1 cellular context compared by ENCODE assay signal in the genomic region with DNA sequence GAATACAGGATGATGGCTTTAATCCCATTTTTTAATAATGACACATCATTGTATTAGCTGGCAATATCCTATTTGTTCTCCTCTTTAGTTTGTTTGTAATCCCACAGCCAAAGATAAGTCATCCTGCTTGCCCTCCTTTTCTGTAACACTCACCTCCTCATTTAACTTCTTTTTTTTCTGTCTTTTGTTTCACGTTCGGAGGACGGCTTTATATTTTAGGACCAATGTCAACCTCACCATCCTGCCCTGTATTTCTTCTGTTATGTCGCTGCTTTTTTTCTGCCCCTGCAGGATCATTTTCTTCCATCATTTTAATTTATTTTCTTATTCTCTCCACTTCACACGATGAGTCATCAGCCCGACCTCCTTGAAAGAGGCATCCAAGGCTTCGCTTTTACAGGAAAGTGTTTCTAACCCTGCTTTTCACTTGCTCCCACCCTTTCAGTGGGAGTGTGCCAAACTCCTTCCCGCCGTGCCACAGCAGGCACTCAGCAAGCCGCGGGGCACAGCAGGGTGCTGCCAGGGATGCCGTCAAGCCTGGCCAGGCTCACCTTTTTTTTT.
TF ChIP-seq lines count a peak whose summit lies in the region.

No MANE protein-coding gene starts in this region.

TF ChIP-seq in HEK293, 187 proteins besides CTCF, POLR2A, EP300 and RAD21 (continued from another document and continues in another):
- TF ChIP-seq, protein P1, sequence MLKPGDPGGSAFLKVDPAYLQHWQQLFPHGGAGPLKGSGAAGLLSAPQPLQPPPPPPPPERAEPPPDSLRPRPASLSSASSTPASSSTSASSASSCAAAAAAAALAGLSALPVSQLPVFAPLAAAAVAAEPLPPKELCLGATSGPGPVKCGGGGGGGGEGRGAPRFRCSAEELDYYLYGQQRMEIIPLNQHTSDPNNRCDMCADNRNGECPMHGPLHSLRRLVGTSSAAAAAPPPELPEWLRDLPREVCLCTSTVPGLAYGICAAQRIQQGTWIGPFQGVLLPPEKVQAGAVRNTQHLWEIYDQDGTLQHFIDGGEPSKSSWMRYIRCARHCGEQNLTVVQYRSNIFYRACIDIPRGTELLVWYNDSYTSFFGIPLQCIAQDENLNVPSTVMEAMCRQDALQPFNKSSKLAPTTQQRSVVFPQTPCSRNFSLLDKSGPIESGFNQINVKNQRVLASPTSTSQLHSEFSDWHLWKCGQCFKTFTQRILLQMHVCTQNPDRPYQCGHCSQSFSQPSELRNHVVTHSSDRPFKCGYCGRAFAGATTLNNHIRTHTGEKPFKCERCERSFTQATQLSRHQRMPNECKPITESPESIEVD (tag by site-specific recombination; IDR thresholded peaks at IDR 0.05), result peak; percentile 82
- TF ChIP-seq, protein P2, sequence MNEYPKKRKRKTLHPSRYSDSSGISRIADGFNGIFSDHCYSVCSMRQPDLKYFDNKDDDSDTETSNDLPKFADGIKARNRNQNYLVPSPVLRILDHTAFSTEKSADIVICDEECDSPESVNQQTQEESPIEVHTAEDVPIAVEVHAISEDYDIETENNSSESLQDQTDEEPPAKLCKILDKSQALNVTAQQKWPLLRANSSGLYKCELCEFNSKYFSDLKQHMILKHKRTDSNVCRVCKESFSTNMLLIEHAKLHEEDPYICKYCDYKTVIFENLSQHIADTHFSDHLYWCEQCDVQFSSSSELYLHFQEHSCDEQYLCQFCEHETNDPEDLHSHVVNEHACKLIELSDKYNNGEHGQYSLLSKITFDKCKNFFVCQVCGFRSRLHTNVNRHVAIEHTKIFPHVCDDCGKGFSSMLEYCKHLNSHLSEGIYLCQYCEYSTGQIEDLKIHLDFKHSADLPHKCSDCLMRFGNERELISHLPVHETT (tag by site-specific recombination; IDR thresholded peaks at IDR 0.05), result 0 out of 2 replicates have a peak, but pooled peaks have one; percentile 52
- TF ChIP-seq, protein P3, sequence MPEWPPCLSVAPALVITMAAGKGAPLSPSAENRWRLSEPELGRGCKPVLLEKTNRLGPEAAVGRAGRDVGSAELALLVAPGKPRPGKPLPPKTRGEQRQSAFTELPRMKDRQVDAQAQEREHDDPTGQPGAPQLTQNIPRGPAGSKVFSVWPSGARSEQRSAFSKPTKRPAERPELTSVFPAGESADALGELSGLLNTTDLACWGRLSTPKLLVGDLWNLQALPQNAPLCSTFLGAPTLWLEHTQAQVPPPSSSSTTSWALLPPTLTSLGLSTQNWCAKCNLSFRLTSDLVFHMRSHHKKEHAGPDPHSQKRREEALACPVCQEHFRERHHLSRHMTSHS (tag by site-specific recombination; IDR thresholded peaks at IDR 0.05), result no peak
- no peak for TF ChIP-seq ZNF610 (tag by site-specific recombination; IDR thresholded peaks at IDR 0.05; ENCODE audit: borderline replicate concordance)
- no peak for TF ChIP-seq ZNF670 (tag by site-specific recombination; IDR thresholded peaks at IDR 0.05; ENCODE audit: low read depth)
- TF ChIP-seq, protein P4, sequence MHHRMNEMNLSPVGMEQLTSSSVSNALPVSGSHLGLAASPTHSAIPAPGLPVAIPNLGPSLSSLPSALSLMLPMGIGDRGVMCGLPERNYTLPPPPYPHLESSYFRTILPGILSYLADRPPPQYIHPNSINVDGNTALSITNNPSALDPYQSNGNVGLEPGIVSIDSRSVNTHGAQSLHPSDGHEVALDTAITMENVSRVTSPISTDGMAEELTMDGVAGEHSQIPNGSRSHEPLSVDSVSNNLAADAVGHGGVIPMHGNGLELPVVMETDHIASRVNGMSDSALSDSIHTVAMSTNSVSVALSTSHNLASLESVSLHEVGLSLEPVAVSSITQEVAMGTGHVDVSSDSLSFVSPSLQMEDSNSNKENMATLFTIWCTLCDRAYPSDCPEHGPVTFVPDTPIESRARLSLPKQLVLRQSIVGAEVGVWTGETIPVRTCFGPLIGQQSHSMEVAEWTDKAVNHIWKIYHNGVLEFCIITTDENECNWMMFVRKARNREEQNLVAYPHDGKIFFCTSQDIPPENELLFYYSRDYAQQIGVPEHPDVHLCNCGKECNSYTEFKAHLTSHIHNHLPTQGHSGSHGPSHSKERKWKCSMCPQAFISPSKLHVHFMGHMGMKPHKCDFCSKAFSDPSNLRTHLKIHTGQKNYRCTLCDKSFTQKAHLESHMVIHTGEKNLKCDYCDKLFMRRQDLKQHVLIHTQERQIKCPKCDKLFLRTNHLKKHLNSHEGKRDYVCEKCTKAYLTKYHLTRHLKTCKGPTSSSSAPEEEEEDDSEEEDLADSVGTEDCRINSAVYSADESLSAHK (tag by site-specific recombination; IDR thresholded peaks at IDR 0.05), result peak; percentile 39; the same call in 1 of the 2 replicates
- no peak for TF ChIP-seq ZNF791 (tag by site-specific recombination; IDR thresholded peaks at IDR 0.05)
- no peak for TF ChIP-seq TCF7L2 (IDR thresholded peaks at IDR 0.05; ENCODE audit: borderline replicate concordance, low read depth, low read length)
- no peak for TF ChIP-seq ZNF121 (tag by site-specific recombination; IDR thresholded peaks at IDR 0.05)
- no peak for TF ChIP-seq KLF7 (tag by site-specific recombination; IDR thresholded peaks at IDR 0.05; ENCODE audit: borderline replicate concordance)
- 0 out of 2 replicates have a peak, but pooled peaks have one; percentile 76 for TF ChIP-seq ZNF600 (tag by site-specific recombination; IDR thresholded peaks at IDR 0.05)
- TF ChIP-seq ZNF664 (tag by site-specific recombination; IDR thresholded peaks at IDR 0.05), result peak; percentile 87
- TF ChIP-seq PRDM1 (tag by site-specific recombination; IDR thresholded peaks at IDR 0.05), result peak; percentile 98
- TF ChIP-seq KLF9 (tag by site-specific recombination; IDR thresholded peaks at IDR 0.05; ENCODE audit: low read depth), result peak; percentile 24; the same call in 1 of the 2 replicates
- peak; percentile 82 for TF ChIP-seq ZNF341 (tag by site-specific recombination; IDR thresholded peaks at IDR 0.05; ENCODE audit: low read depth)
- peak; percentile 79 for TF ChIP-seq ZFHX2 (tag by site-specific recombination; conservative IDR thresholded peaks at IDR 0.05)
- no peak for TF ChIP-seq HOXA7 (CRISPR knock-in tag; IDR thresholded peaks at IDR 0.05; ENCODE audit: borderline replicate concordance)
- TF ChIP-seq ZNF585B (tag by site-specific recombination; IDR thresholded peaks at IDR 0.05), result no peak
- TF ChIP-seq, protein P5, sequence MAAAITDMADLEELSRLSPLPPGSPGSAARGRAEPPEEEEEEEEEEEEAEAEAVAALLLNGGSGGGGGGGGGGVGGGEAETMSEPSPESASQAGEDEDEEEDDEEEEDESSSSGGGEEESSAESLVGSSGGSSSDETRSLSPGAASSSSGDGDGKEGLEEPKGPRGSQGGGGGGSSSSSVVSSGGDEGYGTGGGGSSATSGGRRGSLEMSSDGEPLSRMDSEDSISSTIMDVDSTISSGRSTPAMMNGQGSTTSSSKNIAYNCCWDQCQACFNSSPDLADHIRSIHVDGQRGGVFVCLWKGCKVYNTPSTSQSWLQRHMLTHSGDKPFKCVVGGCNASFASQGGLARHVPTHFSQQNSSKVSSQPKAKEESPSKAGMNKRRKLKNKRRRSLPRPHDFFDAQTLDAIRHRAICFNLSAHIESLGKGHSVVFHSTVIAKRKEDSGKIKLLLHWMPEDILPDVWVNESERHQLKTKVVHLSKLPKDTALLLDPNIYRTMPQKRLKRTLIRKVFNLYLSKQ (tag by site-specific recombination; IDR thresholded peaks at IDR 0.05; ENCODE audit: borderline replicate concordance), result no peak
- peak; percentile 76 for TF ChIP-seq SP7 (tag by site-specific recombination; IDR thresholded peaks at IDR 0.05)
- peak; percentile 64; the same call in 1 of the 2 replicates for TF ChIP-seq EGR2 (tag by site-specific recombination; IDR thresholded peaks at IDR 0.05; ENCODE audit: low read depth)
- TF ChIP-seq GLIS1 (tag by site-specific recombination; IDR thresholded peaks at IDR 0.05), result peak; percentile 69
- TF ChIP-seq, protein P6, sequence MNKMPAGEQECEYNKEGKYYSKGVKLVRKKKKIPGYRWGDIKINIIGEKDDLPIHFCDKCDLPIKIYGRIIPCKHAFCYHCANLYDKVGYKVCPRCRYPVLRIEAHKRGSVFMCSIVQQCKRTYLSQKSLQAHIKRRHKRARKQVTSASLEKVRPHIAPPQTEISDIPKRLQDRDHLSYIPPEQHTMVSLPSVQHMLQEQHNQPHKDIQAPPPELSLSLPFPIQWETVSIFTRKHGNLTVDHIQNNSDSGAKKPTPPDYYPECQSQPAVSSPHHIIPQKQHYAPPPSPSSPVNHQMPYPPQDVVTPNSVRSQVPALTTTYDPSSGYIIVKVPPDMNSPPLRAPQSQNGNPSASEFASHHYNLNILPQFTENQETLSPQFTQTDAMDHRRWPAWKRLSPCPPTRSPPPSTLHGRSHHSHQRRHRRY (tag by site-specific recombination; IDR thresholded peaks at IDR 0.05), result no peak
- TF ChIP-seq ZBTB17 (tag by site-specific recombination; IDR thresholded peaks at IDR 0.05), result peak; percentile 39; the same call in 1 of the 2 replicates
- TF ChIP-seq ZNF335 (tag by site-specific recombination; conservative IDR thresholded peaks at IDR 0.05), result peak; percentile 51
- TF ChIP-seq ZBTB48 (tag by site-specific recombination; IDR thresholded peaks at IDR 0.05), result 0 out of 2 replicates have a peak, but pooled peaks have one; percentile 25
- no peak for TF ChIP-seq ZNF274 (IDR thresholded peaks at IDR 0.05; ENCODE audit: low read length)
- TF ChIP-seq ZNF274 (tag by site-specific recombination; IDR thresholded peaks at IDR 0.05; ENCODE audit: borderline replicate concordance), result no peak
- TF ChIP-seq ZNF223 (tag by site-specific recombination; IDR thresholded peaks at IDR 0.05), result 0 out of 2 replicates have a peak, but pooled peaks have one; percentile 55
- TF ChIP-seq, protein P7, sequence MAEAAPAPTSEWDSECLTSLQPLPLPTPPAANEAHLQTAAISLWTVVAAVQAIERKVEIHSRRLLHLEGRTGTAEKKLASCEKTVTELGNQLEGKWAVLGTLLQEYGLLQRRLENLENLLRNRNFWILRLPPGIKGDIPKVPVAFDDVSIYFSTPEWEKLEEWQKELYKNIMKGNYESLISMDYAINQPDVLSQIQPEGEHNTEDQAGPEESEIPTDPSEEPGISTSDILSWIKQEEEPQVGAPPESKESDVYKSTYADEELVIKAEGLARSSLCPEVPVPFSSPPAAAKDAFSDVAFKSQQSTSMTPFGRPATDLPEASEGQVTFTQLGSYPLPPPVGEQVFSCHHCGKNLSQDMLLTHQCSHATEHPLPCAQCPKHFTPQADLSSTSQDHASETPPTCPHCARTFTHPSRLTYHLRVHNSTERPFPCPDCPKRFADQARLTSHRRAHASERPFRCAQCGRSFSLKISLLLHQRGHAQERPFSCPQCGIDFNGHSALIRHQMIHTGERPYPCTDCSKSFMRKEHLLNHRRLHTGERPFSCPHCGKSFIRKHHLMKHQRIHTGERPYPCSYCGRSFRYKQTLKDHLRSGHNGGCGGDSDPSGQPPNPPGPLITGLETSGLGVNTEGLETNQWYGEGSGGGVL (tag by site-specific recombination; IDR thresholded peaks at IDR 0.05), result peak; percentile 70
- TF ChIP-seq ZNF423 (tag by site-specific recombination; IDR thresholded peaks at IDR 0.05), result peak; percentile 91
- TF ChIP-seq, protein P8, sequence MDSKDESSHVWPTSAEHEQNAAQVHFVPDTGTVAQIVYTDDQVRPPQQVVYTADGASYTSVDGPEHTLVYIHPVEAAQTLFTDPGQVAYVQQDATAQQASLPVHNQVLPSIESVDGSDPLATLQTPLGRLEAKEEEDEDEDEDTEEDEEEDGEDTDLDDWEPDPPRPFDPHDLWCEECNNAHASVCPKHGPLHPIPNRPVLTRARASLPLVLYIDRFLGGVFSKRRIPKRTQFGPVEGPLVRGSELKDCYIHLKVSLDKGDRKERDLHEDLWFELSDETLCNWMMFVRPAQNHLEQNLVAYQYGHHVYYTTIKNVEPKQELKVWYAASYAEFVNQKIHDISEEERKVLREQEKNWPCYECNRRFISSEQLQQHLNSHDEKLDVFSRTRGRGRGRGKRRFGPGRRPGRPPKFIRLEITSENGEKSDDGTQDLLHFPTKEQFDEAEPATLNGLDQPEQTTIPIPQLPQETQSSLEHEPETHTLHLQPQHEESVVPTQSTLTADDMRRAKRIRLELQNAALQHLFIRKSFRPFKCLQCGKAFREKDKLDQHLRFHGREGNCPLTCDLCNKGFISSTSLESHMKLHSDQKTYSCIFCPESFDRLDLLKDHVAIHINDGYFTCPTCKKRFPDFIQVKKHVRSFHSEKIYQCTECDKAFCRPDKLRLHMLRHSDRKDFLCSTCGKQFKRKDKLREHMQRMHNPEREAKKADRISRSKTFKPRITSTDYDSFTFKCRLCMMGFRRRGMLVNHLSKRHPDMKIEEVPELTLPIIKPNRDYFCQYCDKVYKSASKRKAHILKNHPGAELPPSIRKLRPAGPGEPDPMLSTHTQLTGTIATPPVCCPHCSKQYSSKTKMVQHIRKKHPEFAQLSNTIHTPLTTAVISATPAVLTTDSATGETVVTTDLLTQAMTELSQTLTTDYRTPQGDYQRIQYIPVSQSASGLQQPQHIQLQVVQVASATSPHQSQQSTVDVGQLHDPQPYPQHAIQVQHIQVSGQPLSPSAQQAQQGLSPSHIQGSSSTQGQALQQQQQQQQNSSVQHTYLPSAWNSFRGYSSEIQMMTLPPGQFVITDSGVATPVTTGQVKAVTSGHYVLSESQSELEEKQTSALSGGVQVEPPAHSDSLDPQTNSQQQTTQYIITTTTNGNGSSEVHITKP (tag by site-specific recombination; IDR thresholded peaks at IDR 0.05), result peak; percentile 92
- TF ChIP-seq, protein P9, sequence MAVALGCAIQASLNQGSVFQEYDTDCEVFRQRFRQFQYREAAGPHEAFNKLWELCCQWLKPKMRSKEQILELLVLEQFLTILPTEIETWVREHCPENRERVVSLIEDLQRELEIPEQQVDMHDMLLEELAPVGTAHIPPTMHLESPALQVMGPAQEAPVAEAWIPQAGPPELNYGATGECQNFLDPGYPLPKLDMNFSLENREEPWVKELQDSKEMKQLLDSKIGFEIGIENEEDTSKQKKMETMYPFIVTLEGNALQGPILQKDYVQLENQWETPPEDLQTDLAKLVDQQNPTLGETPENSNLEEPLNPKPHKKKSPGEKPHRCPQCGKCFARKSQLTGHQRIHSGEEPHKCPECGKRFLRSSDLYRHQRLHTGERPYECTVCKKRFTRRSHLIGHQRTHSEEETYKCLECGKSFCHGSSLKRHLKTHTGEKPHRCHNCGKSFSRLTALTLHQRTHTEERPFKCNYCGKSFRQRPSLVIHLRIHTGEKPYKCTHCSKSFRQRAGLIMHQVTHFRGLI (tag by site-specific recombination; IDR thresholded peaks at IDR 0.05), result no peak
- TF ChIP-seq ZNF416 (tag by site-specific recombination; IDR thresholded peaks at IDR 0.05), result no peak
- TF ChIP-seq, protein P10, sequence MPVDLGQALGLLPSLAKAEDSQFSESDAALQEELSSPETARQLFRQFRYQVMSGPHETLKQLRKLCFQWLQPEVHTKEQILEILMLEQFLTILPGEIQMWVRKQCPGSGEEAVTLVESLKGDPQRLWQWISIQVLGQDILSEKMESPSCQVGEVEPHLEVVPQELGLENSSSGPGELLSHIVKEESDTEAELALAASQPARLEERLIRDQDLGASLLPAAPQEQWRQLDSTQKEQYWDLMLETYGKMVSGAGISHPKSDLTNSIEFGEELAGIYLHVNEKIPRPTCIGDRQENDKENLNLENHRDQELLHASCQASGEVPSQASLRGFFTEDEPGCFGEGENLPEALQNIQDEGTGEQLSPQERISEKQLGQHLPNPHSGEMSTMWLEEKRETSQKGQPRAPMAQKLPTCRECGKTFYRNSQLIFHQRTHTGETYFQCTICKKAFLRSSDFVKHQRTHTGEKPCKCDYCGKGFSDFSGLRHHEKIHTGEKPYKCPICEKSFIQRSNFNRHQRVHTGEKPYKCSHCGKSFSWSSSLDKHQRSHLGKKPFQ (tag by site-specific recombination; IDR thresholded peaks at IDR 0.05), result peak; percentile 95
- peak; percentile 58; the same call in 1 of the 2 replicates for TF ChIP-seq ZNF76 (tag by site-specific recombination; IDR thresholded peaks at IDR 0.05; ENCODE audit: borderline replicate concordance, low read depth)
- no peak for TF ChIP-seq ZBTB7A (tag by site-specific recombination; IDR thresholded peaks at IDR 0.05; ENCODE audit: low read depth)
